ENCODE assay signal across 1 cellular context in genomic region chr11:7272373-7272772, GRCh38.
TF ChIP-seq lines count a peak whose summit lies in the region.

No MANE protein-coding gene starts in this region.

TF ChIP-seq in GM23338, 12 proteins besides CTCF, POLR2A, EP300 and RAD21 (continued from another document):
- peak; percentile 72 for TF ChIP-seq REST (IDR thresholded peaks at IDR 0.05; ENCODE audit: unreplicated experiment)
